ENCODE assay signal across 14 cellular contexts in the genomic region with DNA sequence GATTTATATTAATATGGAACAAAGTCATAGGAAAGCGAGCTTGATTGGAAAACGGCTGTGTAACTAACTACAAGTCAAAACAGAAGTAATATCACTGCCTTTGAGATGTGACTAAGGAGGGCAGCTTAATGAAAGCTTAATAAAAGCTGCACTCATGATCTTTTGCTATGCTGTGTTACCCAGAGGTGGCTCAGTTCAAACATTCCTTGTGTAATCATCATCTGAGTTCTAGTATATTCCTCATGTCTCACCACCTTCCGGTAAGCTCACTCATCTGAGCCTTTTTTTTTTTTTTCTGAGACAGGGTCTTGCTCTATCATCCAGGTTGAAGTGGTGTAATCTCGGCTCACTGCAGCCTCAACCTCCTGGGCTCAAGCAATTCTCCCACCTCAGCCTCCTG. TPM values are rescaled to one million over a fixed set of nuclear protein-coding genes. Genes with fewer than 3 reads are reported as not detected.
DNase-seq lines count a peak whose midpoint lies in the region; ATAC-seq lines count a peak whose summit lies in the region.
"Had no signal": no experiment of that assay in that cellular context is flagged by ENCODE, and none has a peak within 500 bp of the region (broad histone marks: within the 10 kb centered on the region; RNA-seq: fewer than 3 reads in every experiment).

No MANE protein-coding gene starts in this region.

- 96 to 99% methylated on average over 4 of the region's 4 CpGs for WGBS in GM23248 (ENCODE audit: low coverage in 1 of 2, low lambda C conversion rate in 2 of 2, missing lambda C conversion rate in 2 of 2), 2 experiments

- ATAC-seq in activated naive CD4-positive, alpha-beta T cell treated with anti-CD3 and anti-CD28 coated beads, Interleukin-2, amount 50 U/mL, for 72 hours: no peak
- ATAC-seq in stimulated activated memory B cell treated with anti-CD40 and anti-IgM and Interleukin-4, amounts not matched to agents 10 μg/mL and 1 μg/mL and 100 μg/mL, for 72 hours: no peak
- no peak for ATAC-seq in GM18502 (IDR thresholded peaks at IDR 0.05; ENCODE audit: poor library complexity, unreplicated experiment)

- H4K20me1 ChIP-seq in GM23248 (ENCODE audit: insufficient read depth): no peaks in the 10 kb centered on the region; the same call in 1 of the 2 replicates

- H3K79me2 ChIP-seq in GM23248 (ENCODE audit: insufficient read depth): peaks cover 84% of the 10 kb centered on the region

- no peak for DNase-seq in activated naive CD4-positive, alpha-beta T cell treated with anti-CD3 and anti-CD28 coated beads, Interleukin-2, amount 50 U/mL, for 72 hours (ENCODE audit: low spot score in 2 of 2)
- DNase-seq in activated naive CD4-positive, alpha-beta T cell treated with anti-CD3 and anti-CD28 coated beads, Interleukin-2, amount 10 ng/mL, durations not matched to agents 7 days and 5 days: no peak
- peak; percentile 36 for DNase-seq in GM23248
- DNase-seq in iris pigment epithelial cell (ENCODE audit: low read depth): peak; percentile 71
- no peak for DNase-seq in activated CD4-positive, alpha-beta T cell treated with anti-CD3 and anti-CD28 coated beads, Interleukin-2, amount 50 U/mL, for 4 hours
- DNase-seq: C1 segment of cervical spinal cord; Calu3; CD4-positive, alpha-beta T cell; DMS 273 treated with DMSO at 0.1 percent for 48 hours; HCEC 1CT; HFFc6 had no signal

- no peak overlapping the region for H3K27ac ChIP-seq in GM23248

- H3K9ac ChIP-seq in GM23248: no peak overlapping the region

- CTCF ChIA-PET in activated naive CD4-positive, alpha-beta T cell treated with anti-CD3 and anti-CD28 coated beads, Interleukin-2, amount 10 ng/mL, durations not matched to agents 7 days and 5 days (lab: Charles Lee): no interaction called here

- H3K9me3 Mint-ChIP-seq in activated naive CD4-positive, alpha-beta T cell treated with anti-CD3 and anti-CD28 coated beads, Interleukin-2, amount 50 U/mL, for 72 hours: no peaks in the 10 kb centered on the region
- no peaks in the 10 kb centered on the region for H3K9me3 Mint-ChIP-seq in activated naive CD4-positive, alpha-beta T cell treated with anti-CD3 and anti-CD28 coated beads, Interleukin-2, amount 10 ng/mL, durations not matched to agents 7 days and 5 days
- H3K9me3 Mint-ChIP-seq in stimulated activated memory B cell treated with anti-CD40 and anti-IgM and Interleukin-4, amounts not matched to agents 10 μg/mL and 1 μg/mL and 100 μg/mL, for 72 hours: no peaks in the 10 kb centered on the region
- H3K9me3 Mint-ChIP-seq: CD4-positive, alpha-beta T cell; HFFc6 had no signal

- H2AFZ ChIP-seq in GM23248: no peak overlapping the region

- peaks cover 39% of the 10 kb centered on the region for H3K4me1 Mint-ChIP-seq in activated naive CD4-positive, alpha-beta T cell treated with anti-CD3 and anti-CD28 coated beads, Interleukin-2, amount 10 ng/mL, durations not matched to agents 7 days and 5 days
- H3K4me1 Mint-ChIP-seq in stimulated activated memory B cell treated with anti-CD40 and anti-IgM and Interleukin-4, amounts not matched to agents 10 μg/mL and 1 μg/mL and 100 μg/mL, for 72 hours: peaks cover 36% of the 10 kb centered on the region

- H3F3A ChIP-seq in GM23248 (ENCODE audit: insufficient read depth): peaks cover 34% of the 10 kb centered on the region

- peaks cover 10% of the 10 kb centered on the region for H3K4me1 ChIP-seq in GM23248 (ENCODE audit: insufficient read depth)

- H3K4me2 ChIP-seq in GM23248 (ENCODE audit: unreplicated experiment): no peak overlapping the region

- in situ Hi-C loops in GM23248 (cut with MboI): no loop called here

- H3K27me3 ChIP-seq in GM23248 (replicated peaks; ENCODE audit: insufficient read depth): no peaks in the 10 kb centered on the region

- no peaks in the 10 kb centered on the region for H3K9me2 ChIP-seq in GM23248 (ENCODE audit: insufficient read depth)

- H3K27me3 Mint-ChIP-seq in activated naive CD4-positive, alpha-beta T cell treated with anti-CD3 and anti-CD28 coated beads, Interleukin-2, amount 10 ng/mL, durations not matched to agents 7 days and 5 days: peaks cover 1% of the 10 kb centered on the region
- H3K27me3 Mint-ChIP-seq in stimulated activated memory B cell treated with anti-CD40 and anti-IgM and Interleukin-4, amounts not matched to agents 10 μg/mL and 1 μg/mL and 100 μg/mL, for 72 hours: no peaks in the 10 kb centered on the region
- H3K27me3 Mint-ChIP-seq: B cell; CD4-positive, alpha-beta T cell had no signal

- H3K36me3 Mint-ChIP-seq in activated naive CD4-positive, alpha-beta T cell treated with anti-CD3 and anti-CD28 coated beads, Interleukin-2, amount 50 U/mL, for 72 hours: peaks cover 21 to 41% of the 10 kb centered on the region in 2 donors
- peaks cover 61% of the 10 kb centered on the region for H3K36me3 Mint-ChIP-seq in activated naive CD4-positive, alpha-beta T cell treated with anti-CD3 and anti-CD28 coated beads, Interleukin-2, amount 10 ng/mL, durations not matched to agents 7 days and 5 days
- peaks cover 25% of the 10 kb centered on the region for H3K36me3 Mint-ChIP-seq in stimulated activated memory B cell treated with anti-CD40 and anti-IgM and Interleukin-4, amounts not matched to agents 10 μg/mL and 1 μg/mL and 100 μg/mL, for 72 hours

- peak overlapping the region; percentile 22 to 53 for H3K27ac Mint-ChIP-seq in activated naive CD4-positive, alpha-beta T cell treated with anti-CD3 and anti-CD28 coated beads, Interleukin-2, amount 50 U/mL, for 72 hours
- no peak overlapping the region for H3K27ac Mint-ChIP-seq in activated naive CD4-positive, alpha-beta T cell treated with anti-CD3 and anti-CD28 coated beads, Interleukin-2, amount 10 ng/mL, durations not matched to agents 7 days and 5 days
- H3K27ac Mint-ChIP-seq in stimulated activated memory B cell treated with anti-CD40 and anti-IgM and Interleukin-4, amounts not matched to agents 10 μg/mL and 1 μg/mL and 100 μg/mL, for 72 hours: peak overlapping the region; percentile 51
- H3K27ac Mint-ChIP-seq: B cell had no signal

- no peak overlapping the region for H3K4me3 ChIP-seq in GM23248

- no peaks in the 10 kb centered on the region for H3K9me3 ChIP-seq in GM23248 (ENCODE audit: low read depth)

- H3K4me3 Mint-ChIP-seq in activated naive CD4-positive, alpha-beta T cell treated with anti-CD3 and anti-CD28 coated beads, Interleukin-2, amount 10 ng/mL, durations not matched to agents 7 days and 5 days: no peak overlapping the region
- H3K4me3 Mint-ChIP-seq in stimulated activated memory B cell treated with anti-CD40 and anti-IgM and Interleukin-4, amounts not matched to agents 10 μg/mL and 1 μg/mL and 100 μg/mL, for 72 hours: no peak overlapping the region
- H3K4me3 Mint-ChIP-seq: B cell; CD4-positive, alpha-beta T cell; HFFc6 had no signal

- peaks cover 44% of the 10 kb centered on the region for H3K36me3 ChIP-seq in GM23248 (ENCODE audit: low read depth)

RNA-seq across cellular contexts. Expression of a gene that starts 5.0 kb away (rescaled TPM):
- total RNA-seq in activated naive CD4-positive, alpha-beta T cell treated with anti-CD3 and anti-CD28 coated beads, Interleukin-2, amount 50 U/mL, for 72 hours: 10 to 100 TPM; 60.7 to 81.9 TPM
- total RNA-seq in GM23248 (2014; rRNA removed; shearing (Covaris generic)): 21.6 and 41.8 TPM in 2 replicates
- 82.1 and 85.5 TPM in 2 replicates for polyA plus RNA-seq in GM23248 (2016; fragmentation: Nextera tagmentation; extraction: Ambion mirVana)

RNA-seq across cellular contexts. Expression of a gene that starts 19.6 kb away (rescaled TPM):
- 10 to 100 TPM; 11.8 to 12.7 TPM for total RNA-seq in activated naive CD4-positive, alpha-beta T cell treated with anti-CD3 and anti-CD28 coated beads, Interleukin-2, amount 50 U/mL, for 72 hours
- total RNA-seq in GM23248 (2014; rRNA removed; shearing (Covaris generic)): 14.8 and 15.7 TPM in 2 replicates
- 2.2 and 2.4 TPM in 2 replicates for polyA plus RNA-seq in GM23248 (2016; fragmentation: Nextera tagmentation; extraction: Ambion mirVana)

Comparison
In these comparisons a context has a peak if more than half of its experiments do, and no peak if none do; other contexts are left out.
1. DNase-seq: peak in GM23248 (single experiment) and iris pigment epithelial cell (single experiment); none in activated naive CD4-positive, alpha-beta T cell treated with anti-CD3 and anti-CD28 coated beads, Interleukin-2, amount 50 U/mL, for 72 hours (0 of 2), activated naive CD4-positive, alpha-beta T cell treated with anti-CD3 and anti-CD28 coated beads, Interleukin-2, amount 10 ng/mL, durations not matched to agents 7 days and 5 days (single experiment) and activated CD4-positive, alpha-beta T cell treated with anti-CD3 and anti-CD28 coated beads, Interleukin-2, amount 50 U/mL, for 4 hours (0 of 2).